Comparison of ENCODE assay signal across 18 cellular contexts in genomic region chr13:46685006-46685730, GRCh38.
A peak's percentile ranks its signal among the peaks of the same experiment; 100 is the strongest.
DNase-seq lines count a peak whose midpoint lies in the region; ATAC-seq, FAIRE-seq and TF ChIP-seq lines count a peak whose summit lies in the region.
"Had no signal": no experiment of that assay in that cellular context is flagged by ENCODE, and none has a peak within 500 bp of the region (broad histone marks: within the 10 kb centered on the region; RNA-seq: fewer than 3 reads in every experiment).

No MANE protein-coding gene starts in this region.

- no peaks in the 10 kb centered on the region for H3K27me3 ChIP-seq in GM23338 (ENCODE audit: insufficient read depth)
- H3K27me3 ChIP-seq in ascending aorta = no peaks in the 10 kb centered on the region
- no peaks in the 10 kb centered on the region for H3K27me3 ChIP-seq in pancreas
- H3K27me3 ChIP-seq in breast epithelium = no peaks in the 10 kb centered on the region
- H3K27me3 ChIP-seq: vagina had no signal

- DNase-seq in GM23338 (ENCODE audit: low spot score) (no peak), ascending aorta (ENCODE audit: low spot score in 2 of 2) (no peak), kidney (no peak), progenitor cell of endocrine pancreas (ENCODE audit: low spot score, unreplicated experiment) (no peak), pancreas (no peak), breast epithelium (ENCODE audit: low spot score in 2 of 2) (no peak)
- DNase-seq in stimulated activated CD4-positive, alpha-beta T cell treated with anti-CD3 and anti-CD28 coated beads, Interleukin-12 subunit alpha, Interleukin-12 subunit beta, amount 100 ng/mL, for 4 hours = no peak
- DNase-seq: activated CD4-positive, alpha-beta memory T cell treated with anti-CD3 and anti-CD28 coated beads for 36 hours; amniotic stem cell; Calu3; cortex of kidney; GDM1; MV-4-11; NCI-H69 had no signal

- no peak for ATAC-seq in GM23338
- ATAC-seq in pancreas = no peak
- no peak for ATAC-seq in GM18517 (IDR thresholded peaks at IDR 0.05; ENCODE audit: unreplicated experiment)
- ATAC-seq: Panc1 had no signal

- TF ChIP-seq CTCF in GM23338 (conservative IDR thresholded peaks at IDR 0.05; ENCODE audit: low read depth in 2 of 2) (no peak), ascending aorta (IDR thresholded peaks at IDR 0.05) (no peak), kidney (IDR thresholded peaks at IDR 0.05; ENCODE audit: borderline replicate concordance, extremely low read depth, insufficient read depth) (no peak), progenitor cell of endocrine pancreas (IDR thresholded peaks at IDR 0.05; ENCODE audit: unreplicated experiment) (no peak), pancreas (IDR thresholded peaks at IDR 0.05) (no peak), breast epithelium (IDR thresholded peaks at IDR 0.05) (no peak)

- 77 to 82% methylated on average over 10 of the region's 10 CpGs for WGBS in pancreas, 2 donors

- H3K9me3 ChIP-seq in ascending aorta (no peaks in the 10 kb centered on the region), kidney (ENCODE audit: control insufficient read depth in 1 of 2, low read length in 2 of 2) (no peaks in the 10 kb centered on the region), pancreas (no peaks in the 10 kb centered on the region), breast epithelium (no peaks in the 10 kb centered on the region)
- H3K9me3 ChIP-seq: vagina had no signal

- peak overlapping the region in 1 of 2 donors; percentile 4 for H3K9ac ChIP-seq in kidney (ENCODE audit: low read length in 2 of 2)

- no peaks in the 10 kb centered on the region for H4K20me1 ChIP-seq in GM23338 (replicated peaks; ENCODE audit: insufficient read depth)

- no peaks in the 10 kb centered on the region for H3K9me3 Mint-ChIP-seq in GM23338
- H3K9me3 Mint-ChIP-seq in progenitor cell of endocrine pancreas (ENCODE audit: low read depth) = no peaks in the 10 kb centered on the region
- H3K9me3 Mint-ChIP-seq: activated CD4-positive, alpha-beta memory T cell treated with anti-CD3 and anti-CD28 coated beads for 36 hours had no signal

- H3K27ac ChIP-seq in GM23338 (ENCODE audit: low read depth) = peak overlapping the region; percentile 0; the same call in 1 of the 2 replicates
- H3K27ac ChIP-seq in ascending aorta = peak overlapping the region; percentile 52 to 60
- peak overlapping the region; percentile 43 for H3K27ac ChIP-seq in kidney (ENCODE audit: low read depth in 2 of 2, low read length in 2 of 2)
- H3K27ac ChIP-seq in pancreas = no peak overlapping the region
- peak overlapping the region in 1 of 2 donors; percentile 53 for H3K27ac ChIP-seq in breast epithelium

- H2AFZ ChIP-seq in GM23338 = no peak overlapping the region

- H3K4me3 ChIP-seq in GM23338 (no peak overlapping the region), ascending aorta (no peak overlapping the region), kidney (ENCODE audit: low read length in 2 of 2) (peak overlapping the region in 1 of 2 donors; percentile 2), pancreas (no peak overlapping the region), breast epithelium (no peak overlapping the region)
- H3K4me3 ChIP-seq: vagina had no signal

- H3K27ac Mint-ChIP-seq in GM23338 (peak overlapping the region; percentile 56), progenitor cell of endocrine pancreas (peak overlapping the region; percentile 46)
- H3K27ac Mint-ChIP-seq: activated CD4-positive, alpha-beta memory T cell treated with anti-CD3 and anti-CD28 coated beads for 36 hours had no signal

- no peaks in the 10 kb centered on the region for H3K79me2 ChIP-seq in GM23338 (replicated peaks; ENCODE audit: insufficient read depth)

- H3K9me2 ChIP-seq in GM23338 (ENCODE audit: insufficient read depth) = no peaks in the 10 kb centered on the region

- H3F3A ChIP-seq in GM23338 (replicated peaks; ENCODE audit: low read depth) = no peaks in the 10 kb centered on the region

- FAIRE-seq in kidney (lab: Jason Lieb, UNC) (no peak), pancreas (lab: Jason Lieb, UNC) (no peak)
- FAIRE-seq: H54 had no signal

- H3K4me1 Mint-ChIP-seq in GM23338 (peaks cover 47% of the 10 kb centered on the region), progenitor cell of endocrine pancreas (ENCODE audit: low read depth) (peaks cover 37% of the 10 kb centered on the region)

- H3K27me3 Mint-ChIP-seq in GM23338 (ENCODE audit: insufficient read depth, low read depth, poor library complexity) (peaks cover 2% of the 10 kb centered on the region), progenitor cell of endocrine pancreas (no peaks in the 10 kb centered on the region)
- H3K27me3 Mint-ChIP-seq: activated CD4-positive, alpha-beta memory T cell treated with anti-CD3 and anti-CD28 coated beads for 36 hours had no signal

- intact Hi-C loops in ascending aorta (cut with DNase I) (no loop called here), kidney (cut with DNase I) (loop anchor here (10.0 kb wide), 1 partner anchor 130 kb away; the partner anchor contains the start of gene LRCH1), pancreas (cut with DNase I) (no loop called here), breast epithelium (cut with DNase I; ENCODE audit: low total_unique reads) (no loop called here)

- TF ChIP-seq POLR2A in breast epithelium (IDR thresholded peaks at IDR 0.05) = no peak

- H3K36me3 Mint-ChIP-seq in GM23338 (ENCODE audit: low read depth) = no peaks in the 10 kb centered on the region
- peaks cover 1% of the 10 kb centered on the region for H3K36me3 Mint-ChIP-seq in progenitor cell of endocrine pancreas (ENCODE audit: insufficient read depth)

- H3K4me3 Mint-ChIP-seq in GM23338 = no peak overlapping the region
- no peak overlapping the region for H3K4me3 Mint-ChIP-seq in progenitor cell of endocrine pancreas (ENCODE audit: low read depth)
- H3K4me3 Mint-ChIP-seq: activated CD4-positive, alpha-beta memory T cell treated with anti-CD3 and anti-CD28 coated beads for 36 hours had no signal

- peaks cover 44% of the 10 kb centered on the region for H3K4me1 ChIP-seq in GM23338 (ENCODE audit: insufficient read depth)
- peaks cover 4 to 17% of the 10 kb centered on the region in 2 donors for H3K4me1 ChIP-seq in ascending aorta
- peaks cover 15 to 41% of the 10 kb centered on the region in 2 donors for H3K4me1 ChIP-seq in kidney (ENCODE audit: control insufficient read depth in 1 of 2, insufficient read depth in 1 of 2, low read depth in 1 of 2, low read length in 2 of 2)
- H3K4me1 ChIP-seq in pancreas = peaks cover 0 to 33% (median 8%) of the 10 kb centered on the region in 3 donors
- H3K4me1 ChIP-seq in breast epithelium = no peaks in the 10 kb centered on the region

- no peak overlapping the region; the same call in 1 of the 2 replicates for H3K4me2 ChIP-seq in GM23338

- H3K36me3 ChIP-seq in GM23338 (ENCODE audit: insufficient read depth) (no peaks in the 10 kb centered on the region), ascending aorta (peaks cover 0 to 6% of the 10 kb centered on the region in 2 donors), kidney (ENCODE audit: control insufficient read depth in 1 of 2, insufficient read depth in 2 of 2, low read length in 2 of 2) (peaks cover 0 to 2% of the 10 kb centered on the region in 2 donors), pancreas (no peaks in the 10 kb centered on the region), breast epithelium (no peaks in the 10 kb centered on the region)

TF ChIP-seq in GM23338, 12 proteins besides CTCF, POLR2A, EP300 and RAD21 (continues in another document):
- TF ChIP-seq CREB1 (CRISPR knock-in tag; IDR thresholded peaks at IDR 0.05; ENCODE audit: low read depth) = no peak

Comparison
In these comparisons a context has a peak if more than half of its experiments do, and no peak if none do; other contexts are left out.
1. H3K27ac ChIP-seq: peak in GM23338 (single experiment), ascending aorta (2 of 2) and kidney (2 of 2); none in pancreas (0 of 4).